In genomic region chr2:128237911-128238697, GRCh38 we compare ENCODE assay signal across 15 cellular contexts.
DNase-seq lines count a peak whose midpoint lies in the region; ATAC-seq, FAIRE-seq and TF ChIP-seq lines count a peak whose summit lies in the region.
"Had no signal": no experiment of that assay in that cellular context is flagged by ENCODE, and none has a peak within 500 bp of the region (broad histone marks: within the 10 kb centered on the region; RNA-seq: fewer than 3 reads in every experiment).

No MANE protein-coding gene starts in this region.

- peaks cover 2% of the 10 kb centered on the region for H4K20me1 ChIP-seq in osteoblast (ENCODE audit: insufficient read depth, low read length)

- CTCF ChIA-PET in AG04450 (lab: Charles Lee): no interaction called here

- intact Hi-C loops in thyroid gland (cut with DNase I): no loop called here

- H3K4me1 ChIP-seq in osteoblast (ENCODE audit: insufficient read depth, low read length): peaks cover 20% of the 10 kb centered on the region
- H3K4me1 ChIP-seq in thyroid gland: peaks cover 0 to 2% of the 10 kb centered on the region in 2 donors
- H3K4me1 ChIP-seq: Caco-2 had no signal

- no peaks in the 10 kb centered on the region; the same call in 1 of the 2 replicates for H3K9me3 ChIP-seq in AG04450 (ENCODE audit: control insufficient read depth, insufficient read depth, low read length)
- no peaks in the 10 kb centered on the region for H3K9me3 ChIP-seq in osteoblast (ENCODE audit: low read depth, low read length)
- no peaks in the 10 kb centered on the region for H3K9me3 ChIP-seq in thyroid gland
- H3K9me3 ChIP-seq: Caco-2 had no signal

- DNase-seq in AG04450 (ENCODE audit: low read depth, low spot score) (no peak), brain microvascular endothelial cell (no peak), medulla oblongata (ENCODE audit: extremely low spot score) (peak; percentile 86), osteoblast (ENCODE audit: insufficient read length, low spot score, missing footprints) (no peak), RCC 7860 (ENCODE audit: low spot score) (no peak), thyroid gland (no peak), UCSD-AML1 (lab: John Stamatoyannopoulos, UW; ENCODE audit: unreplicated experiment) (no peak)
- DNase-seq: Caco-2, NCI-H1930, NCI-H2171 treated with DMSO at 0.1 percent for 48 hours, NCI-H510A treated with DMSO at 0.1 percent for 48 hours had no signal

- H3K27me3 ChIP-seq in AG04450 (ENCODE audit: control insufficient read depth, insufficient read depth, low read length) (peaks cover 2% of the 10 kb centered on the region), brain microvascular endothelial cell (replicated peaks) (no peaks in the 10 kb centered on the region), osteoblast (ENCODE audit: insufficient read depth, low read length) (peaks cover 3% of the 10 kb centered on the region), thyroid gland (no peaks in the 10 kb centered on the region)

- no peaks in the 10 kb centered on the region for H3K79me2 ChIP-seq in osteoblast (ENCODE audit: insufficient read depth, low read length)

- no peak overlapping the region for H3K4me2 ChIP-seq in osteoblast (ENCODE audit: insufficient read depth, low read length)

- no peak for TF ChIP-seq CTCF in AG04450 (IDR thresholded peaks at IDR 0.05; ENCODE audit: low read depth, low read length)
- TF ChIP-seq CTCF in brain microvascular endothelial cell (IDR thresholded peaks at IDR 0.05; ENCODE audit: low read depth, low read length, missing control alignments): no peak
- TF ChIP-seq CTCF in osteoblast (IDR thresholded peaks at IDR 0.05; ENCODE audit: extremely low read depth, low read depth, low read length): no peak
- no peak for TF ChIP-seq CTCF in thyroid gland (IDR thresholded peaks at IDR 0.05)

- no peak overlapping the region for H3K4me3 ChIP-seq in AG04450 (ENCODE audit: low read depth, low read length)
- H3K4me3 ChIP-seq in brain microvascular endothelial cell (ENCODE audit: low read depth, low read length): no peak overlapping the region
- H3K4me3 ChIP-seq in osteoblast (ENCODE audit: insufficient read depth, low read length): no peak overlapping the region
- no peak overlapping the region for H3K4me3 ChIP-seq in thyroid gland (replicated peaks in 1 of 3)

- no peak for TF ChIP-seq POLR2A in thyroid gland (IDR thresholded peaks at IDR 0.05)

- H3K36me3 ChIP-seq in brain microvascular endothelial cell (replicated peaks) (no peaks in the 10 kb centered on the region), osteoblast (ENCODE audit: insufficient read depth, low read length) (no peaks in the 10 kb centered on the region), thyroid gland (no peaks in the 10 kb centered on the region)

- no peak overlapping the region for H2AFZ ChIP-seq in osteoblast (ENCODE audit: low read length)

- POLR2A ChIA-PET in AG04450 (lab: Yijun Ruan, JAX): interaction anchor here (1.7 kb wide), 1 partner anchor 68 kb away, joined by 6 read pairs; no protein-coding TSS in a partner anchor

- H3K27ac ChIP-seq in AG04450 (ENCODE audit: low read depth, low read length) (peak overlapping the region; percentile 21), brain microvascular endothelial cell (peak overlapping the region; percentile 82), osteoblast (ENCODE audit: low read depth, low read length) (peak overlapping the region; percentile 86), thyroid gland (no peak overlapping the region)

- FAIRE-seq in RCC 7860 (lab: Jason Lieb, UNC): no peak
- FAIRE-seq: A204.1, H54, HepG2 had no signal

- ATAC-seq in HG02759 (IDR thresholded peaks at IDR 0.05; ENCODE audit: unreplicated experiment): no peak
- ATAC-seq: HepG2 had no signal

- in situ Hi-C loops in brain microvascular endothelial cell (cut with HindIII; ENCODE audit: low pct_ligation_motif_present, low sequenced_read_pairs): no loop called here

- 91% methylated on average over 8 of the region's 8 CpGs for WGBS in thyroid gland, 2 donors

Comparison
In these comparisons a context has a peak if more than half of its experiments do, and no peak if none do; other contexts are left out.
1. H3K27ac ChIP-seq: peak in AG04450 (single experiment), brain microvascular endothelial cell (single experiment) and osteoblast (single experiment); none in thyroid gland (0 of 3).